8 cellular contexts compared by ENCODE assay signal in genomic region chr11:125625225-125625593, GRCh38. TPM values are rescaled to one million over a fixed set of nuclear protein-coding genes. Genes with fewer than 3 reads are reported as not detected.
DNase-seq lines count a peak whose midpoint lies in the region; ATAC-seq and TF ChIP-seq lines count a peak whose summit lies in the region.

No MANE protein-coding gene starts in this region.

- peak overlapping the region; percentile 91 for H3K4me3 ChIP-seq in NB4 (ENCODE audit: low read depth, low read length)
- peak overlapping the region; percentile 82 for H3K4me3 ChIP-seq in effector memory CD4-positive, alpha-beta T cell (ENCODE audit: insufficient read depth, low read depth, low read length, poor library complexity, severe bottlenecking)

- peak overlapping the region; percentile 97 for H3K27ac ChIP-seq in effector memory CD4-positive, alpha-beta T cell (ENCODE audit: insufficient read depth, low read length, poor library complexity, severe bottlenecking)

- no peak for TF ChIP-seq POLR2A in NB4 (IDR thresholded peaks at IDR 0.05; ENCODE audit: extremely low read depth, insufficient read length)

- no peaks in the 10 kb centered on the region for H3K27me3 ChIP-seq in effector memory CD4-positive, alpha-beta T cell (replicated peaks; ENCODE audit: control insufficient read depth, insufficient read depth, low read length, poor library complexity, severe bottlenecking)

- H3K36me3 Mint-ChIP-seq in naive B cell: peaks cover 0 to 4% of the 10 kb centered on the region in 2 donors

- H3K36me3 ChIP-seq in effector memory CD4-positive, alpha-beta T cell (ENCODE audit: control insufficient read depth, insufficient read depth, low read length): peaks cover 15% of the 10 kb centered on the region

- no peaks in the 10 kb centered on the region for H3K9me3 Mint-ChIP-seq in naive B cell

- DNase-seq in NCI-H2171 treated with DMSO at 0.1 percent for 48 hours (lab: John Stamatoyannopoulos, UW) (peak; percentile 48), NCI-H2171 (lab: John Stamatoyannopoulos, UW) (no peak), NB4 (ENCODE audit: low read depth) (no peak), naive B cell (no peak), NCI-H146 treated with DMSO at 0.1 percent for 48 hours (lab: John Stamatoyannopoulos, UW; ENCODE audit: unreplicated experiment) (no peak), NCI-H82 (lab: John Stamatoyannopoulos, UW) (no peak)
- DNase-seq in effector memory CD4-positive, alpha-beta T cell: no peak

- TF ChIP-seq CTCF in NB4 (IDR thresholded peaks at IDR 0.05; ENCODE audit: low read depth, low read length): no peak

- ATAC-seq in naive B cell (ENCODE audit: low read depth in 2 of 2) (no peak), GM19397 (IDR thresholded peaks at IDR 0.05; ENCODE audit: unreplicated experiment) (no peak)

- peaks cover 15 to 19% (median 19%) of the 10 kb centered on the region in 3 donors for H3K4me1 Mint-ChIP-seq in naive B cell

- no peaks in the 10 kb centered on the region for H3K9me3 ChIP-seq in effector memory CD4-positive, alpha-beta T cell (ENCODE audit: control insufficient read depth, low read length)

- peak overlapping the region; percentile 93 to 99 (median 98) for H3K27ac Mint-ChIP-seq in naive B cell

- no peaks in the 10 kb centered on the region for H3K27me3 Mint-ChIP-seq in naive B cell

- peaks cover 9% of the 10 kb centered on the region for H3K4me1 ChIP-seq in effector memory CD4-positive, alpha-beta T cell (ENCODE audit: control insufficient read depth, insufficient read depth, low read length, poor library complexity, severe bottlenecking)

- H3K4me3 Mint-ChIP-seq in naive B cell: peak overlapping the region; percentile 93 to 98 (median 97)

RNA-seq across cellular contexts. Expression of gene CHEK1, which starts 0.2 kb away (rescaled TPM):
- polyA plus RNA-seq in naive B cell (ENCODE audit: low read depth in 6 of 6): 1 to 10 TPM; 1.7 to 4.1 (median 2.3) TPM

RNA-seq across cellular contexts. Expression of gene STT3A, which starts 32.6 kb away (rescaled TPM):
- polyA plus RNA-seq in naive B cell (ENCODE audit: low read depth in 6 of 6): 10 to 100 TPM; 14.3 to 56.7 (median 33.4) TPM

RNA-seq across cellular contexts. Expression of gene ACRV1, which starts 55.4 kb away (rescaled TPM):
- polyA plus RNA-seq in naive B cell (ENCODE audit: low read depth in 6 of 6): under 1 TPM in 1 of 6 donors, not detected in 5; 0.14 TPM

RNA-seq across cellular contexts. Expression of gene EI24, which starts 55.9 kb away (rescaled TPM):
- 10 to 100 TPM; 36.4 to 83.5 (median 51.2) TPM for polyA plus RNA-seq in naive B cell (ENCODE audit: low read depth in 6 of 6)
